In genomic region chr2:205800804-205801203, GRCh38 we compare ENCODE assay signal across 14 cellular contexts.
DNase-seq lines count a peak whose midpoint lies in the region; TF ChIP-seq lines count a peak whose summit lies in the region.
"Had no signal": no experiment of that assay in that cellular context is flagged by ENCODE, and none has a peak within 500 bp of the region (broad histone marks: within the 10 kb centered on the region; RNA-seq: fewer than 3 reads in every experiment).

No MANE protein-coding gene starts in this region.

- DNase-seq in AG09319 (ENCODE audit: extremely low read depth, low read depth) (peak; percentile 48), NCI-H446 treated with DMSO at 0.1 percent for 48 hours (lab: John Stamatoyannopoulos, UW) (peak; percentile 48), fibroblast of mammary gland (ENCODE audit: low read depth) (peak; percentile 64), neural progenitor cell (ENCODE audit: low spot score) (no peak), GDM1 (lab: John Stamatoyannopoulos, UW) (no peak), dorsolateral prefrontal cortex (no peak), NOMO-1 treated with dmso at 0.1 percent for 144 hours (lab: John Stamatoyannopoulos, UW; ENCODE audit: unreplicated experiment) (no peak), HK-2 (ENCODE audit: unreplicated experiment) (no peak)
- DNase-seq: activated CD4-positive, alpha-beta T cell treated with anti-CD3 and anti-CD28 coated beads for 4 hours; glutamatergic neuron; NCI-H1694; T-helper 1 cell had no signal

- H3K36me3 Mint-ChIP-seq in neural progenitor cell: peaks cover 7% of the 10 kb centered on the region

- no peak overlapping the region for H3K4me2 ChIP-seq in neural progenitor cell

- H3K9me3 Mint-ChIP-seq in neural progenitor cell: peaks cover 26% of the 10 kb centered on the region
- H3K9me3 Mint-ChIP-seq: activated T-helper 1 cell treated with anti-CD3 and anti-CD28 coated beads, Interleukin-12 subunit alpha, Interleukin-12 subunit beta, Interleukin-2, Interleukin-4 antibody, amounts not matched to agents 30 ng/mL and 10 ng/mL and 1 ng/mL, durations not matched to agents 14 hours and 24 hours and 36 hours had no signal

- peaks cover 7% of the 10 kb centered on the region for H3K27me3 Mint-ChIP-seq in neural progenitor cell (ENCODE audit: insufficient read depth, low read depth)

- peak overlapping the region; percentile 85 for H3K27ac Mint-ChIP-seq in neural progenitor cell
- H3K27ac Mint-ChIP-seq: activated T-helper 1 cell treated with anti-CD3 and anti-CD28 coated beads, Interleukin-12 subunit alpha, Interleukin-12 subunit beta, Interleukin-2, Interleukin-4 antibody, amounts not matched to agents 30 ng/mL and 10 ng/mL and 1 ng/mL, durations not matched to agents 14 hours and 24 hours and 36 hours had no signal

- intact Hi-C loops in dorsolateral prefrontal cortex (cut with DNase I): no loop called here

- H3K9me3 ChIP-seq in neural progenitor cell (ENCODE audit: low read depth): no peaks in the 10 kb centered on the region

- H3K4me3 Mint-ChIP-seq in neural progenitor cell: no peak overlapping the region
- H3K4me3 Mint-ChIP-seq: activated T-helper 1 cell treated with anti-CD3 and anti-CD28 coated beads, Interleukin-12 subunit alpha, Interleukin-12 subunit beta, Interleukin-2, Interleukin-4 antibody, amounts not matched to agents 30 ng/mL and 10 ng/mL and 1 ng/mL, durations not matched to agents 14 hours and 24 hours and 36 hours had no signal

- H3K79me2 ChIP-seq in neural progenitor cell (ENCODE audit: low read depth): no peaks in the 10 kb centered on the region

- H3K4me3 ChIP-seq in fibroblast of mammary gland (ENCODE audit: control insufficient read depth, low read depth, low read length) (no peak overlapping the region), neural progenitor cell (no peak overlapping the region), dorsolateral prefrontal cortex (no peak overlapping the region)
- H3K4me3 ChIP-seq: ascending aorta had no signal

- no peak overlapping the region for H3K27ac ChIP-seq in neural progenitor cell
- H3K27ac ChIP-seq in dorsolateral prefrontal cortex: peak overlapping the region in 6 of 59 donors; percentile 12 to 49 (median 26)

- peaks cover 9% of the 10 kb centered on the region for H3K4me1 Mint-ChIP-seq in neural progenitor cell

- H2AFZ ChIP-seq in neural progenitor cell (replicated peaks): no peak overlapping the region

- no peak overlapping the region for H3K9ac ChIP-seq in neural progenitor cell

- no peaks in the 10 kb centered on the region for H3F3A ChIP-seq in neural progenitor cell (ENCODE audit: low read depth)

- no peaks in the 10 kb centered on the region for H4K20me1 ChIP-seq in neural progenitor cell (ENCODE audit: low read depth)

- peaks cover 1% of the 10 kb centered on the region for H3K4me1 ChIP-seq in neural progenitor cell
- H3K4me1 ChIP-seq: ascending aorta had no signal

- H3K36me3 ChIP-seq in neural progenitor cell: no peaks in the 10 kb centered on the region

- TF ChIP-seq CTCF in AG09319 (IDR thresholded peaks at IDR 0.05; ENCODE audit: low read depth, low read length) (no peak), fibroblast of mammary gland (conservative IDR thresholded peaks at IDR 0.05; ENCODE audit: control insufficient read depth, insufficient read depth, low read depth, low read length) (no peak), neural progenitor cell (IDR thresholded peaks at IDR 0.05) (no peak), dorsolateral prefrontal cortex (IDR thresholded peaks at IDR 0.05 in 54 of 56, conservative IDR thresholded peaks at IDR 0.05 in 2 of 56; ENCODE audit: low read depth in 1 of 56, partially characterized antibody in 56 of 56) (no peak)

- H3K27me3 ChIP-seq in neural progenitor cell: no peaks in the 10 kb centered on the region
- no peaks in the 10 kb centered on the region for H3K27me3 ChIP-seq in dorsolateral prefrontal cortex
- H3K27me3 ChIP-seq: ascending aorta had no signal

Comparison
In these comparisons a context has a peak if more than half of its experiments do, and no peak if none do; other contexts are left out.
1. DNase-seq: peak in AG09319 (single experiment), NCI-H446 treated with DMSO at 0.1 percent for 48 hours (single experiment) and fibroblast of mammary gland (single experiment); none in neural progenitor cell (single experiment), GDM1 (single experiment), dorsolateral prefrontal cortex (0 of 10), NOMO-1 treated with dmso at 0.1 percent for 144 hours (single experiment) and HK-2 (single experiment).